In the genomic region with DNA sequence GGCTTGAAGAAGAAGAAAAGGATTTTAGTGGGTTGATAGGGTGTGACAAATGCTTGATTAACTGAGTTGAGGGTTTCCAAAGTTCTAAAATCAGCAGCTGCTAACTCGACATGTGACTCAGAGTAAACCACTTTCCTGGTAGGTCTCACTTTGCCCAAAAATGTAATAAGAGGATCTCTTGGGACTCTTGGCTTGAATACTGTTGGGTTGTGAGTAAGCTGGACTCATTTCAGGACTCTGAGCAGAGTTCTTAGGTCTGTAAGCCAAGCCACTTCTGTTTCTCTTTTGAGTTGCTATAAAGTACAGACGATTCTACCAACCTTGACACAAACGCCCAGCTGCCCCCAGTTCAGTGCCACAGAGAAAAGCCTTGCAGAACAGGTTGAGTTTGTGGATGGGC, we compare ENCODE assay signal across 14 cellular contexts.
DNase-seq lines count a peak whose midpoint lies in the region; ATAC-seq and TF ChIP-seq lines count a peak whose summit lies in the region.
"Had no signal": no experiment of that assay in that cellular context is flagged by ENCODE, and none has a peak within 500 bp of the region (broad histone marks: within the 10 kb centered on the region; RNA-seq: fewer than 3 reads in every experiment).

No MANE protein-coding gene starts in this region.

- no peaks in the 10 kb centered on the region for H3K79me2 ChIP-seq in GM23338 (replicated peaks; ENCODE audit: insufficient read depth)

- H2BK15ac ChIP-seq in mesenchymal stem cell (ENCODE audit: low read depth, poor library complexity, severe bottlenecking) = no peak overlapping the region

- H3K4me1 Mint-ChIP-seq in mesothelial cell of epicardium = peaks cover 2% of the 10 kb centered on the region
- H3K4me1 Mint-ChIP-seq in GM23338 = no peaks in the 10 kb centered on the region
- peaks cover 3% of the 10 kb centered on the region for H3K4me1 Mint-ChIP-seq in activated CD4-positive, alpha-beta T cell treated with anti-CD3 and anti-CD28 coated beads, Interleukin-2, amount 10 ng/mL, durations not matched to agents 7 days and 5 days
- H3K4me1 Mint-ChIP-seq: CD8-positive, alpha-beta memory T cell had no signal

- H3K27ac ChIP-seq in mesenchymal stem cell (ENCODE audit: low read length, poor library complexity, severe bottlenecking) (no peak overlapping the region), GM23338 (ENCODE audit: low read depth) (no peak overlapping the region)

- no peak overlapping the region for H3K4me2 ChIP-seq in mesenchymal stem cell (ENCODE audit: low read length, poor library complexity, severe bottlenecking)
- no peak overlapping the region for H3K4me2 ChIP-seq in GM23338

- H3K27me3 Mint-ChIP-seq in mesothelial cell of epicardium (ENCODE audit: low read depth) (no peaks in the 10 kb centered on the region), GM23338 (ENCODE audit: insufficient read depth, low read depth, poor library complexity) (peaks cover 3% of the 10 kb centered on the region)
- peaks cover 7% of the 10 kb centered on the region for H3K27me3 Mint-ChIP-seq in activated CD4-positive, alpha-beta T cell treated with anti-CD3 and anti-CD28 coated beads, Interleukin-2, amount 10 ng/mL, durations not matched to agents 7 days and 5 days
- H3K27me3 Mint-ChIP-seq: memory B cell had no signal

- no peak overlapping the region for H3K18ac ChIP-seq in mesenchymal stem cell (ENCODE audit: low read depth in 1 of 2, low read length in 2 of 2)

- peak overlapping the region; percentile 68 for H3K9ac ChIP-seq in mesenchymal stem cell (ENCODE audit: low read length)

- H3K9me3 Mint-ChIP-seq in mesothelial cell of epicardium (peaks cover 30% of the 10 kb centered on the region), GM23338 (peaks cover 9% of the 10 kb centered on the region; the same call in 1 of the 3 replicates)
- H3K9me3 Mint-ChIP-seq in activated CD4-positive, alpha-beta T cell treated with anti-CD3 and anti-CD28 coated beads, Interleukin-2, amount 10 ng/mL, durations not matched to agents 7 days and 5 days = no peaks in the 10 kb centered on the region

- H2BK12ac ChIP-seq in mesenchymal stem cell (ENCODE audit: low read length in 2 of 2) = no peak overlapping the region

- POLR2A ChIA-PET in activated CD4-positive, alpha-beta T cell treated with anti-CD3 and anti-CD28 coated beads, Interleukin-2, amount 10 ng/mL, durations not matched to agents 7 days and 5 days (lab: Charles Lee) = no interaction called here

- H3K4ac ChIP-seq in mesenchymal stem cell (ENCODE audit: low read depth in 1 of 2, low read length in 2 of 2) = no peak overlapping the region

- DNase-seq in mesenchymal stem cell (no peak), mesothelial cell of epicardium (ENCODE audit: low spot score in 2 of 2, unreplicated experiment in 2 of 2) (no peak), BE2C (no peak), GM23338 (ENCODE audit: low spot score) (no peak)
- no peak for DNase-seq in activated CD4-positive, alpha-beta T cell treated with anti-CD3 and anti-CD28 coated beads, Interleukin-2, amount 10 ng/mL, durations not matched to agents 7 days and 5 days
- DNase-seq: CD8-positive, alpha-beta memory T cell; cerebellar nuclear complex; glutamatergic neuron; NCI-H2171 had no signal

- H3K79me1 ChIP-seq in mesenchymal stem cell (replicated peaks; ENCODE audit: low read length, poor library complexity, severe bottlenecking) = no peaks in the 10 kb centered on the region

- CTCF ChIA-PET in activated CD4-positive, alpha-beta T cell treated with anti-CD3 and anti-CD28 coated beads, Interleukin-2, amount 10 ng/mL, durations not matched to agents 7 days and 5 days (lab: Charles Lee) = no interaction called here

- no peak overlapping the region for H4K91ac ChIP-seq in mesenchymal stem cell (ENCODE audit: low read length)

- no peak overlapping the region for H3K27ac Mint-ChIP-seq in mesothelial cell of epicardium
- no peak overlapping the region for H3K27ac Mint-ChIP-seq in GM23338
- H3K27ac Mint-ChIP-seq in activated CD4-positive, alpha-beta T cell treated with anti-CD3 and anti-CD28 coated beads, Interleukin-2, amount 10 ng/mL, durations not matched to agents 7 days and 5 days = no peak overlapping the region
- H3K27ac Mint-ChIP-seq: CD8-positive, alpha-beta memory T cell; memory B cell had no signal

- no peaks in the 10 kb centered on the region for H3K36me3 ChIP-seq in mesenchymal stem cell (ENCODE audit: control insufficient read depth in 1 of 2, insufficient read depth in 2 of 2, low read depth in 1 of 2, low read length in 2 of 2)
- no peaks in the 10 kb centered on the region for H3K36me3 ChIP-seq in BE2C
- H3K36me3 ChIP-seq in GM23338 (ENCODE audit: insufficient read depth) = no peaks in the 10 kb centered on the region; the same call in 1 of the 2 replicates
- H3K36me3 ChIP-seq: HAP-1 had no signal

- no peak overlapping the region for H3K23ac ChIP-seq in mesenchymal stem cell (ENCODE audit: low read length in 2 of 2)

- H3K36me3 Mint-ChIP-seq in mesothelial cell of epicardium = no peaks in the 10 kb centered on the region
- no peaks in the 10 kb centered on the region; the same call in 2 of the 3 replicates for H3K36me3 Mint-ChIP-seq in GM23338 (ENCODE audit: low read depth)
- H3K36me3 Mint-ChIP-seq in activated CD4-positive, alpha-beta T cell treated with anti-CD3 and anti-CD28 coated beads, Interleukin-2, amount 10 ng/mL, durations not matched to agents 7 days and 5 days (ENCODE audit: low read depth) = no peaks in the 10 kb centered on the region
- H3K36me3 Mint-ChIP-seq: CD8-positive, alpha-beta memory T cell; memory B cell had no signal

- no peak overlapping the region for H4K8ac ChIP-seq in mesenchymal stem cell (ENCODE audit: low read length)

- H2AK5ac ChIP-seq in mesenchymal stem cell (ENCODE audit: low read length, severe bottlenecking) = no peak overlapping the region

- no peak overlapping the region for H3K14ac ChIP-seq in mesenchymal stem cell (ENCODE audit: low read length in 2 of 2)

- H3K4me1 ChIP-seq in mesenchymal stem cell (ENCODE audit: control insufficient read depth, insufficient read depth, low read depth, low read length) (no peaks in the 10 kb centered on the region), BE2C (no peaks in the 10 kb centered on the region), GM23338 (ENCODE audit: insufficient read depth) (no peaks in the 10 kb centered on the region)
- H3K4me1 ChIP-seq: HAP-1 had no signal

- WGBS in mesenchymal stem cell = 87% methylated on average over 2 of the region's 3 CpGs

- ATAC-seq in GM18861 (IDR thresholded peaks at IDR 0.05; ENCODE audit: unreplicated experiment) = peak; percentile 78
- ATAC-seq in HG02588 (IDR thresholded peaks at IDR 0.05; ENCODE audit: unreplicated experiment) = peak; percentile 83
- ATAC-seq in HG03558 (IDR thresholded peaks at IDR 0.05; ENCODE audit: extremely low read depth, unreplicated experiment) = peak; percentile 91
- no peak for ATAC-seq in GM23338

- no peak for TF ChIP-seq CTCF in mesothelial cell of epicardium (IDR thresholded peaks at IDR 0.05; ENCODE audit: unreplicated experiment)
- no peak for TF ChIP-seq CTCF in BE2C (IDR thresholded peaks at IDR 0.05; ENCODE audit: low read depth, low read length)
- TF ChIP-seq CTCF in GM23338 (conservative IDR thresholded peaks at IDR 0.05; ENCODE audit: low read depth in 2 of 2) = no peak

- no peak overlapping the region for H2BK120ac ChIP-seq in mesenchymal stem cell (ENCODE audit: low read depth, low read length)

- H3K9me3 ChIP-seq in mesenchymal stem cell (ENCODE audit: control insufficient read depth, low read length) = peaks cover 6% of the 10 kb centered on the region
- no peaks in the 10 kb centered on the region for H3K9me3 ChIP-seq in BE2C
- H3K9me3 ChIP-seq: HAP-1 had no signal

- no peaks in the 10 kb centered on the region for H3F3A ChIP-seq in GM23338 (replicated peaks; ENCODE audit: low read depth)

- H4K20me1 ChIP-seq in GM23338 (replicated peaks; ENCODE audit: insufficient read depth) = no peaks in the 10 kb centered on the region

- H2AFZ ChIP-seq in mesenchymal stem cell (ENCODE audit: low read depth, low read length) (no peak overlapping the region), GM23338 (no peak overlapping the region)

- H2BK5ac ChIP-seq in mesenchymal stem cell (ENCODE audit: low read depth, low read length, poor library complexity, severe bottlenecking) = no peak overlapping the region

- no peak overlapping the region for H3K4me3 Mint-ChIP-seq in mesothelial cell of epicardium
- no peak overlapping the region for H3K4me3 Mint-ChIP-seq in GM23338
- no peak overlapping the region for H3K4me3 Mint-ChIP-seq in activated CD4-positive, alpha-beta T cell treated with anti-CD3 and anti-CD28 coated beads, Interleukin-2, amount 10 ng/mL, durations not matched to agents 7 days and 5 days
- H3K4me3 Mint-ChIP-seq: CD8-positive, alpha-beta memory T cell; memory B cell had no signal

- peaks cover 7% of the 10 kb centered on the region for H3K9me2 ChIP-seq in GM23338 (ENCODE audit: insufficient read depth)

- H3K27me3 ChIP-seq in mesenchymal stem cell (ENCODE audit: control insufficient read depth in 1 of 2, insufficient read depth in 1 of 2, low read length in 2 of 2) (peaks cover 0 to 14% of the 10 kb centered on the region in 2 experiments), BE2C (no peaks in the 10 kb centered on the region), GM23338 (ENCODE audit: insufficient read depth) (no peaks in the 10 kb centered on the region)

- H3K4me3 ChIP-seq in mesenchymal stem cell (ENCODE audit: insufficient read depth in 1 of 2, low read depth in 1 of 2, low read length in 2 of 2) (peak overlapping the region in 1 of 2 experiments; percentile 73), BE2C (ENCODE audit: low read depth, low read length) (no peak overlapping the region), GM23338 (no peak overlapping the region)
- H3K4me3 ChIP-seq: HAP-1 had no signal

TF ChIP-seq in GM23338, 12 proteins besides CTCF, POLR2A, EP300 and RAD21 (continues in another document):
- TF ChIP-seq, protein P1, sequence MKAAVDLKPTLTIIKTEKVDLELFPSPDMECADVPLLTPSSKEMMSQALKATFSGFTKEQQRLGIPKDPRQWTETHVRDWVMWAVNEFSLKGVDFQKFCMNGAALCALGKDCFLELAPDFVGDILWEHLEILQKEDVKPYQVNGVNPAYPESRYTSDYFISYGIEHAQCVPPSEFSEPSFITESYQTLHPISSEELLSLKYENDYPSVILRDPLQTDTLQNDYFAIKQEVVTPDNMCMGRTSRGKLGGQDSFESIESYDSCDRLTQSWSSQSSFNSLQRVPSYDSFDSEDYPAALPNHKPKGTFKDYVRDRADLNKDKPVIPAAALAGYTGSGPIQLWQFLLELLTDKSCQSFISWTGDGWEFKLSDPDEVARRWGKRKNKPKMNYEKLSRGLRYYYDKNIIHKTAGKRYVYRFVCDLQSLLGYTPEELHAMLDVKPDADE (IDR thresholded peaks at IDR 0.05) = no peak
- TF ChIP-seq CREB1 (CRISPR knock-in tag; IDR thresholded peaks at IDR 0.05; ENCODE audit: low read depth) (no peak), EZH2 (IDR thresholded peaks at IDR 0.05; ENCODE audit: low read depth, unreplicated experiment) (no peak)
